Comparison of ENCODE assay signal across 13 cellular contexts in genomic region chr17:59671386-59671785, GRCh38. TPM values are rescaled to one million over a fixed set of nuclear protein-coding genes. Genes with fewer than 3 reads are reported as not detected.
DNase-seq lines count a peak whose midpoint lies in the region; ATAC-seq, FAIRE-seq and TF ChIP-seq lines count a peak whose summit lies in the region.
"Had no signal": no experiment of that assay in that cellular context is flagged by ENCODE, and none has a peak within 500 bp of the region (broad histone marks: within the 10 kb centered on the region; RNA-seq: fewer than 3 reads in every experiment).

No MANE protein-coding gene starts in this region.

- peaks cover 11 to 34% of the 10 kb centered on the region in 2 donors for H3K4me1 ChIP-seq in kidney (ENCODE audit: control insufficient read depth in 1 of 2, insufficient read depth in 1 of 2, low read depth in 1 of 2, low read length in 2 of 2)
- H3K4me1 ChIP-seq in thoracic aorta (ENCODE audit: control insufficient read depth in 1 of 2, low read depth in 2 of 2) = peaks cover 19 to 23% of the 10 kb centered on the region in 2 donors
- no peaks in the 10 kb centered on the region for H3K4me1 ChIP-seq in MM.1S (ENCODE audit: low read length)

- no peaks in the 10 kb centered on the region for H4K20me1 ChIP-seq in MM.1S (ENCODE audit: insufficient read depth, low read length)

- no peak overlapping the region for H3K4me2 ChIP-seq in MM.1S (ENCODE audit: low read depth, low read length)

- H3K9me2 ChIP-seq in MM.1S (replicated peaks; ENCODE audit: insufficient read depth, low read length) = no peaks in the 10 kb centered on the region

- peaks cover 19% of the 10 kb centered on the region for H3K4me1 Mint-ChIP-seq in activated naive CD4-positive, alpha-beta T cell treated with anti-CD3 and anti-CD28 coated beads, Interleukin-2, amount 10 ng/mL, durations not matched to agents 7 days and 5 days
- H3K4me1 Mint-ChIP-seq in activated B cell treated with CpG ODN at 0.5 μM for 24 hours = peaks cover 68% of the 10 kb centered on the region

- H3K9me3 ChIP-seq in kidney (ENCODE audit: control insufficient read depth in 1 of 2, low read length in 2 of 2) (no peaks in the 10 kb centered on the region), thoracic aorta (no peaks in the 10 kb centered on the region), MM.1S (replicated peaks; ENCODE audit: insufficient read depth, low read length) (no peaks in the 10 kb centered on the region)
- H3K9me3 ChIP-seq: lower lobe of right lung had no signal

- intact Hi-C loops in activated B cell treated with CpG ODN at 0.5 μM for 24 hours (cut with micrococcal nuclease) = loop anchor here (10.0 kb wide), 1 partner anchor 147 kb away; no protein-coding TSS in a partner anchor
- intact Hi-C loops in kidney (cut with DNase I) = no loop called here

- no peaks in the 10 kb centered on the region for H3F3A ChIP-seq in MM.1S (ENCODE audit: insufficient read depth, low read length)

- ATAC-seq in activated B cell treated with CpG ODN at 0.5 μM for 24 hours (ENCODE audit: low read depth) = no peak
- ATAC-seq in thoracic aorta (ENCODE audit: insufficient number of reproducible peaks, low FRiP score, low read depth) = no peak
- ATAC-seq: lower lobe of right lung had no signal

- H2AFZ ChIP-seq in MM.1S (ENCODE audit: low read length) = no peak overlapping the region

- no peaks in the 10 kb centered on the region for H3K9me3 Mint-ChIP-seq in activated naive CD4-positive, alpha-beta T cell treated with anti-CD3 and anti-CD28 coated beads, Interleukin-2, amount 10 ng/mL, durations not matched to agents 7 days and 5 days
- no peaks in the 10 kb centered on the region for H3K9me3 Mint-ChIP-seq in activated B cell treated with CpG ODN at 0.5 μM for 24 hours

- H3K4me3 ChIP-seq in kidney (ENCODE audit: low read length in 2 of 2) = no peak overlapping the region
- H3K4me3 ChIP-seq in thoracic aorta = no peak overlapping the region
- no peak overlapping the region for H3K4me3 ChIP-seq in MM.1S (ENCODE audit: low read length)
- H3K4me3 ChIP-seq: lower lobe of right lung had no signal

- no peaks in the 10 kb centered on the region for H3K27me3 Mint-ChIP-seq in activated naive CD4-positive, alpha-beta T cell treated with anti-CD3 and anti-CD28 coated beads, Interleukin-2, amount 10 ng/mL, durations not matched to agents 7 days and 5 days
- no peaks in the 10 kb centered on the region for H3K27me3 Mint-ChIP-seq in activated B cell treated with CpG ODN at 0.5 μM for 24 hours

- POLR2A ChIA-PET in activated B cell treated with CpG ODN at 0.5 μM for 24 hours (lab: Charles Lee) = interaction anchor here (0.9 to 4.1 kb wide), 2 partner anchors 24 to 52 kb away, joined by 3 to 41 read pairs; partner anchors contain the start of gene CLTC

- peak overlapping the region; percentile 24 for H3K27ac Mint-ChIP-seq in activated naive CD4-positive, alpha-beta T cell treated with anti-CD3 and anti-CD28 coated beads, Interleukin-2, amount 10 ng/mL, durations not matched to agents 7 days and 5 days
- peak overlapping the region; percentile 72 for H3K27ac Mint-ChIP-seq in activated B cell treated with CpG ODN at 0.5 μM for 24 hours

- no peaks in the 10 kb centered on the region for H3K27me3 ChIP-seq in thoracic aorta (replicated peaks; ENCODE audit: insufficient read depth)
- no peaks in the 10 kb centered on the region for H3K27me3 ChIP-seq in MM.1S (replicated peaks; ENCODE audit: insufficient read depth, low read length)

- DNase-seq in activated naive CD4-positive, alpha-beta T cell treated with anti-CD3 and anti-CD28 coated beads, Interleukin-2, amount 10 ng/mL, durations not matched to agents 7 days and 5 days = no peak
- no peak for DNase-seq in activated naive CD4-positive, alpha-beta T cell treated with anti-CD3 and anti-CD28 coated beads, Interleukin-2, amount 50 U/mL, for 16 hours
- DNase-seq in activated B cell treated with CpG ODN at 0.5 μM for 24 hours (no peak), kidney (no peak), thoracic aorta (ENCODE audit: low spot score) (no peak), MM.1S (no peak), NCI-H1436 treated with DMSO at 0.1 percent for 48 hours (lab: John Stamatoyannopoulos, UW) (no peak), GM19239 (ENCODE audit: insufficient read length, low spot score) (no peak)
- DNase-seq: anterior cingulate cortex, lower lobe of right lung, NCI-H2171 treated with DMSO at 0.1 percent for 48 hours, occipital lobe, Right ventricle myocardium superior had no signal

- peak overlapping the region; percentile 7 to 85 for H3K27ac ChIP-seq in kidney (ENCODE audit: low read depth in 2 of 2, low read length in 2 of 2)
- peak overlapping the region; percentile 36 to 82 for H3K27ac ChIP-seq in thoracic aorta
- no peak overlapping the region for H3K27ac ChIP-seq in MM.1S (ENCODE audit: low read length)
- H3K27ac ChIP-seq: lower lobe of right lung had no signal

- TF ChIP-seq CTCF in activated B cell treated with CpG ODN at 0.5 μM for 24 hours (IDR thresholded peaks at IDR 0.05) = no peak
- TF ChIP-seq CTCF in kidney (IDR thresholded peaks at IDR 0.05; ENCODE audit: borderline replicate concordance, extremely low read depth, insufficient read depth) = no peak
- TF ChIP-seq CTCF in thoracic aorta (IDR thresholded peaks at IDR 0.05) = no peak
- TF ChIP-seq CTCF in MM.1S (IDR thresholded peaks at IDR 0.05; ENCODE audit: low read length) = no peak

- peaks cover 43% of the 10 kb centered on the region for H3K36me3 Mint-ChIP-seq in activated naive CD4-positive, alpha-beta T cell treated with anti-CD3 and anti-CD28 coated beads, Interleukin-2, amount 10 ng/mL, durations not matched to agents 7 days and 5 days
- H3K36me3 Mint-ChIP-seq in activated B cell treated with CpG ODN at 0.5 μM for 24 hours (ENCODE audit: low read depth) = peaks cover 63% of the 10 kb centered on the region

- no peak overlapping the region for H3K9ac ChIP-seq in kidney (ENCODE audit: low read length in 2 of 2)
- no peak overlapping the region for H3K9ac ChIP-seq in MM.1S (ENCODE audit: low read length)

- no peak for FAIRE-seq in kidney (lab: Jason Lieb, UNC)
- FAIRE-seq in GM19239 (lab: Jason Lieb, UNC) = no peak

- no peak overlapping the region for H3K4me3 Mint-ChIP-seq in activated naive CD4-positive, alpha-beta T cell treated with anti-CD3 and anti-CD28 coated beads, Interleukin-2, amount 10 ng/mL, durations not matched to agents 7 days and 5 days
- no peak overlapping the region for H3K4me3 Mint-ChIP-seq in activated B cell treated with CpG ODN at 0.5 μM for 24 hours

- H3K79me2 ChIP-seq in MM.1S (ENCODE audit: low read length) = peaks cover 57% of the 10 kb centered on the region

- H3K36me3 ChIP-seq in kidney (ENCODE audit: control insufficient read depth in 1 of 2, insufficient read depth in 2 of 2, low read length in 2 of 2) = peaks cover 18 to 38% of the 10 kb centered on the region in 2 donors
- peaks cover 18% of the 10 kb centered on the region for H3K36me3 ChIP-seq in thoracic aorta
- peaks cover 46% of the 10 kb centered on the region for H3K36me3 ChIP-seq in MM.1S (replicated peaks; ENCODE audit: insufficient read depth, low read length)

- CTCF ChIA-PET in activated naive CD4-positive, alpha-beta T cell treated with anti-CD3 and anti-CD28 coated beads, Interleukin-2, amount 10 ng/mL, durations not matched to agents 7 days and 5 days (lab: Charles Lee) = interaction anchor here (0.7 to 1.1 kb wide), 2 partner anchors 28 to 360 kb away, joined by 3 read pairs; no protein-coding TSS in a partner anchor
- CTCF ChIA-PET in activated B cell treated with CpG ODN at 0.5 μM for 24 hours (lab: Charles Lee) = interaction anchor here (1.4 kb wide), 2 partner anchors 12 to 153 kb away, joined by 3 to 6 read pairs; no protein-coding TSS in a partner anchor

RNA-seq across cellular contexts. Expression of gene PTRH2, which starts 35.8 kb away (rescaled TPM):
- 27.0 and 29.9 TPM in 2 replicates for total RNA-seq in activated B cell treated with CpG ODN at 0.5 μM for 24 hours
- 17.3 TPM for total RNA-seq in kidney
- 27.6 TPM for polyA plus RNA-seq in kidney (ENCODE audit: insufficient read depth, low read depth, low replicate concordance)
- total RNA-seq in thoracic aorta = 10 to 100 TPM in 1 of 2 donors, 1 to 10 TPM in 1; 8.9 to 30.0 TPM

RNA-seq across cellular contexts. Expression of gene VMP1, which starts 36.1 kb away (rescaled TPM):
- total RNA-seq in activated B cell treated with CpG ODN at 0.5 μM for 24 hours = 158 and 176 TPM in 2 replicates
- total RNA-seq in kidney = 338 TPM
- 96.4 TPM for polyA plus RNA-seq in kidney (ENCODE audit: insufficient read depth, low read depth, low replicate concordance)
- total RNA-seq in thoracic aorta = 100 to 1,000 TPM; 183 to 728 TPM

RNA-seq across cellular contexts. Expression of gene CLTC, which starts 51.7 kb away (rescaled TPM):
- total RNA-seq in activated B cell treated with CpG ODN at 0.5 μM for 24 hours (148 and 189 TPM in 2 replicates), kidney (259 TPM), thoracic aorta (100 to 1,000 TPM; 273 to 285 TPM)
- polyA plus RNA-seq in kidney (ENCODE audit: insufficient read depth, low read depth, low replicate concordance) = 213 TPM
